9 cellular contexts compared by ENCODE assay signal in genomic region chr2:239921843-239922242, GRCh38.
"Had no signal": no experiment of that assay in that cellular context is flagged by ENCODE, and none has a peak within 500 bp of the region (broad histone marks: within the 10 kb centered on the region; RNA-seq: fewer than 3 reads in every experiment).

No MANE protein-coding gene starts in this region.

- ATAC-seq: HCT116, K562 had no signal

- DNase-seq: GM23248, GOT3, H7, IMR-90, KG1 had no signal

- H3K4me1 ChIP-seq: HAP-1 had no signal

- H3K27ac ChIP-seq: GM23248, HL-60 had no signal

- H3K36me3 ChIP-seq: HAP-1 had no signal

- H3K4me3 ChIP-seq: GM23248, HAP-1, K562 had no signal
